Comparison of ENCODE assay signal across 1 cellular context in the genomic region with DNA sequence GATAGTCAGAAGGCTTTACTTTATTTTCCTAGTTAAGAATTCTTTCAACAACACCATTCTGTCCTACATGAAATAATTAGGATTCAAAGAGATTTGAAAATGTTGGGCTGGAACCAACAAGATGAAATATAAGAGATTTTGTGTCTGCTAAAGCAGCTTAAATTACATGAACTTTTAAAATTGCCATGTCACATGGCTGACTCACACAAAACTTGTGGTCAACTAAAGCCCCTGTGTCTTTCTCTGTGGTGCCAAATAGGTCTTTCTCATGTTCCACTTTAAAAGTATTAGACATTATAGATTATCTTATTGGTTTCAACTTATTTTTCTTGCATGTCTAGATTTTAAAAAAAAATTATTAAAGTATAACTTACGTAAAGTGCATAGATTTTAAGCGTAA.
TF ChIP-seq lines count a peak whose summit lies in the region.

No MANE protein-coding gene starts in this region.

TF ChIP-seq in HepG2, 621 proteins besides CTCF, POLR2A, EP300 and RAD21 (continued from another document):
- TF ChIP-seq, protein P1, sequence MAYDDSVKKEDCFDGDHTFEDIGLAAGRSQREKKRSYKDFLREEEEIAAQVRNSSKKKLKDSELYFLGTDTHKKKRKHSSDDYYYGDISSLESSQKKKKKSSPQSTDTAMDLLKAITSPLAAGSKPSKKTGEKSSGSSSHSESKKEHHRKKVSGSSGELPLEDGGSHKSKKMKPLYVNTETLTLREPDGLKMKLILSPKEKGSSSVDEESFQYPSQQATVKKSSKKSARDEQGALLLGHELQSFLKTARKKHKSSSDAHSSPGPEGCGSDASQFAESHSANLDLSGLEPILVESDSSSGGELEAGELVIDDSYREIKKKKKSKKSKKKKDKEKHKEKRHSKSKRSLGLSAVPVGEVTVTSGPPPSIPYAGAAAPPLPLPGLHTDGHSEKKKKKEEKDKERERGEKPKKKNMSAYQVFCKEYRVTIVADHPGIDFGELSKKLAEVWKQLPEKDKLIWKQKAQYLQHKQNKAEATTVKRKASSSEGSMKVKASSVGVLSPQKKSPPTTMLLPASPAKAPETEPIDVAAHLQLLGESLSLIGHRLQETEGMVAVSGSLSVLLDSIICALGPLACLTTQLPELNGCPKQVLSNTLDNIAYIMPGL (CRISPR knock-in tag; IDR thresholded peaks at IDR 0.05; ENCODE audit: borderline replicate concordance in 1 of 2, low read depth in 1 of 2) = no peak
- TF ChIP-seq, protein P2, sequence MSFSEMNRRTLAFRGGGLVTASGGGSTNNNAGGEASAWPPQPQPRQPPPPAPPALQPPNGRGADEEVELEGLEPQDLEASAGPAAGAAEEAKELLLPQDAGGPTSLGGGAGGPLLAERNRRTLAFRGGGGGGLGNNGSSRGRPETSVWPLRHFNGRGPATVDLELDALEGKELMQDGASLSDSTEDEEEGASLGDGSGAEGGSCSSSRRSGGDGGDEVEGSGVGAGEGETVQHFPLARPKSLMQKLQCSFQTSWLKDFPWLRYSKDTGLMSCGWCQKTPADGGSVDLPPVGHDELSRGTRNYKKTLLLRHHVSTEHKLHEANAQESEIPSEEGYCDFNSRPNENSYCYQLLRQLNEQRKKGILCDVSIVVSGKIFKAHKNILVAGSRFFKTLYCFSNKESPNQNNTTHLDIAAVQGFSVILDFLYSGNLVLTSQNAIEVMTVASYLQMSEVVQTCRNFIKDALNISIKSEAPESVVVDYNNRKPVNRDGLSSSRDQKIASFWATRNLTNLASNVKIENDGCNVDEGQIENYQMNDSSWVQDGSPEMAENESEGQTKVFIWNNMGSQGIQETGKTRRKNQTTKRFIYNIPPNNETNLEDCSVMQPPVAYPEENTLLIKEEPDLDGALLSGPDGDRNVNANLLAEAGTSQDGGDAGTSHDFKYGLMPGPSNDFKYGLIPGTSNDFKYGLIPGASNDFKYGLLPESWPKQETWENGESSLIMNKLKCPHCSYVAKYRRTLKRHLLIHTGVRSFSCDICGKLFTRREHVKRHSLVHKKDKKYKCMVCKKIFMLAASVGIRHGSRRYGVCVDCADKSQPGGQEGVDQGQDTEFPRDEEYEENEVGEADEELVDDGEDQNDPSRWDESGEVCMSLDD (CRISPR knock-in tag; IDR thresholded peaks at IDR 0.05; ENCODE audit: borderline replicate concordance) = no peak
- no peak for TF ChIP-seq LCORL (IDR thresholded peaks at IDR 0.05)
- no peak for TF ChIP-seq LCORL (CRISPR knock-in tag; IDR thresholded peaks at IDR 0.05)
- TF ChIP-seq, protein P3, sequence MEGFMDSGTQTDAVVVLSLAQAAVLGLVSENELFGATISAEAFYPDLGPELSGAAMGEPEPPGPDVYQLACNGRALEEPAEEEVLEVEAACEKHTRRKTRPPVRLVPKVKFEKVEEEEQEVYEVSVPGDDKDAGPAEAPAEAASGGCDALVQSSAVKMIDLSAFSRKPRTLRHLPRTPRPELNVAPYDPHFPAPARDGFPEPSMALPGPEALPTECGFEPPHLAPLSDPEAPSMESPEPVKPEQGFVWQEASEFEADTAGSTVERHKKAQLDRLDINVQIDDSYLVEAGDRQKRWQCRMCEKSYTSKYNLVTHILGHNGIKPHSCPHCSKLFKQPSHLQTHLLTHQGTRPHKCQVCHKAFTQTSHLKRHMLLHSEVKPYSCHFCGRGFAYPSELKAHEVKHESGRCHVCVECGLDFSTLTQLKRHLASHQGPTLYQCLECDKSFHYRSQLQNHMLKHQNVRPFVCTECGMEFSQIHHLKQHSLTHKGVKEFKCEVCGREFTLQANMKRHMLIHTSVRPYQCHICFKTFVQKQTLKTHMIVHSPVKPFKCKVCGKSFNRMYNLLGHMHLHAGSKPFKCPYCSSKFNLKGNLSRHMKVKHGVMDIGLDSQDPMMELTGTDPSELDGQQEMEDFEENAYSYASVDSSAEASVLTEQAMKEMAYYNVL (CRISPR knock-in tag; IDR thresholded peaks at IDR 0.05; ENCODE audit: borderline replicate concordance) = no peak
- TF ChIP-seq ZKSCAN1 (IDR thresholded peaks at IDR 0.05; ENCODE audit: low read length) = no peak
- TF ChIP-seq ZNF343 (CRISPR knock-in tag; IDR thresholded peaks at IDR 0.05) = no peak
- no peak for TF ChIP-seq ZNF253 (CRISPR knock-in tag; IDR thresholded peaks at IDR 0.05; ENCODE audit: borderline replicate concordance)
- no peak for TF ChIP-seq ZNF619 (CRISPR knock-in tag; IDR thresholded peaks at IDR 0.05)
- no peak for TF ChIP-seq ZBTB7A (CRISPR knock-in tag; IDR thresholded peaks at IDR 0.05)
- TF ChIP-seq ADNP (CRISPR knock-in tag; IDR thresholded peaks at IDR 0.05) = no peak
- TF ChIP-seq TCF7 (IDR thresholded peaks at IDR 0.05; ENCODE audit: low read depth) = no peak
- TF ChIP-seq HNRNPH1 (optimal IDR thresholded peaks at IDR 0.05; ENCODE audit: low read depth, low read length) = no peak
- TF ChIP-seq SAP130 (CRISPR knock-in tag; IDR thresholded peaks at IDR 0.05; ENCODE audit: low read depth) = no peak
- TF ChIP-seq KMT2A (CRISPR knock-in tag; IDR thresholded peaks at IDR 0.05) = no peak
- TF ChIP-seq, protein P4, sequence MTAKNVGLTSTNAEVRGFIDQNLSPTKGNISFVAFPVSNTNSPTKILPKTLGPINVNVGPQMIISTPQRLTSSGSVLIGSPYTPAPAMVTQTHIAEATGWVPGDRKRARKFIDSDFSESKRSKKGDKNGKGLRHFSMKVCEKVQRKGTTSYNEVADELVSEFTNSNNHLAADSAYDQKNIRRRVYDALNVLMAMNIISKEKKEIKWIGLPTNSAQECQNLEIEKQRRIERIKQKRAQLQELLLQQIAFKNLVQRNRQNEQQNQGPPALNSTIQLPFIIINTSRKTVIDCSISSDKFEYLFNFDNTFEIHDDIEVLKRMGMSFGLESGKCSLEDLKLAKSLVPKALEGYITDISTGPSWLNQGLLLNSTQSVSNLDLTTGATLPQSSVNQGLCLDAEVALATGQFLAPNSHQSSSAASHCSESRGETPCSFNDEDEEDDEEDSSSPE (CRISPR knock-in tag; IDR thresholded peaks at IDR 0.05) = no peak
